ENCODE assay signal across 1 cellular context in the genomic region with DNA sequence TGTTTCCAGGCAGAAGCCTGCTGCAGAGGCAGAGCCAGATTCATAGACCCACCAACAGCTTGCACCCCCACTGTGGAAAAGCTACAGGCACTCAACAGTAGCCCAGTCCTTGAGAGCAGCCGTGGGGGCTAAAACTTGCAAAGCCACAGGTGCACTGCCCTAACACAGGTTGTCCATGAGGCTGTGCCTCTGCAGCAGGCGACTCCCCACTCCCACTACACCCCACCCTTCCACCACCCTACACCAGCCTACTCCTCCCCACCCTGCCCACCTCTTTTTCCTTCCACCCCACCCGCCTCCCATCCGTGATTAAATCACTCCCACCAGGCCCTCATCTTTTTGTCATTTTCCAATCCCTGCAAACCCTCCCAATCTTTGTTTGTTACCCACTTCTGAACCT. TPM values are rescaled to one million over a fixed set of nuclear protein-coding genes. Genes with fewer than 3 reads are reported as not detected.
"Had no signal": no experiment of that assay in that cellular context is flagged by ENCODE, and none has a peak within 500 bp of the region (broad histone marks: within the 10 kb centered on the region; RNA-seq: fewer than 3 reads in every experiment).

No MANE protein-coding gene starts in this region.

RNA-seq across cellular contexts. Expression of gene ANKRD18A, which starts 55.2 kb away (rescaled TPM):
- total RNA-seq: M059J had no signal
